27 cellular contexts compared by ENCODE assay signal in the genomic region with DNA sequence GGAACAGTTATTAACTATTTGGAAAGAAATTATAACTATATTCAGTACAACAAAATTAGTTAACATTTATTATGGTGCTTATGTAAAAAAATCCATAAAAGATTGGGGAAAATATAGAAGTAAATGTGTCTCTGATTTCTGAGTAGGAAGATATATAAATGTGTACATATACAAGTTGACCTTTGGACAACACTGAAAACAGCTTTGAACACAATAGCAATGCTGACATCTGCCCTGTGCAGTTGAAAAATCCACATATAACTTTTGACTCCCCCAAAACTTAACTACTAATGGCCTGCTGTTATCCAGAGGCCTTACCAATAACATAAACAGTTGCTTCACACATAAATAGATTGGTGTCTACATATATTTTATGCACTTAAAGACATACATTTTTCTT. TPM values are rescaled to one million over a fixed set of nuclear protein-coding genes. Genes with fewer than 3 reads are reported as not detected.
"Had no signal": no experiment of that assay in that cellular context is flagged by ENCODE, and none has a peak within 500 bp of the region (broad histone marks: within the 10 kb centered on the region; RNA-seq: fewer than 3 reads in every experiment).

No MANE protein-coding gene starts in this region.

- H3K9me3 ChIP-seq: stomach, suprapubic skin, testis, thoracic aorta, thyroid gland, tibial artery, tibial nerve, transverse colon, upper lobe of left lung, upper lobe of right lung, uterus, vagina had no signal

- H3K4me1 ChIP-seq: suprapubic skin, testis, thyroid gland, tibial artery, tibial nerve, transverse colon, upper lobe of right lung, uterus, vagina had no signal

- DNase-seq: stimulated activated CD4-positive, alpha-beta T cell treated with anti-CD3 and anti-CD28 coated beads, Interleukin-2, amount 100 ng/mL, for 48 hours; stimulated activated CD4-positive, alpha-beta T cell treated with anti-CD3 and anti-CD28 coated beads, Interleukin-4, amount 100 ng/mL, for 1 hour; stimulated activated CD4-positive, alpha-beta T cell treated with anti-CD3 and anti-CD28 coated beads, Interleukin-4, amount 100 ng/mL, for 24 hours; stimulated activated CD4-positive, alpha-beta T cell treated with anti-CD3 and anti-CD28 coated beads, Interleukin-4, amount 100 ng/mL, for 4 hours; stimulated activated CD8-positive, alpha-beta memory T cell treated with anti-CD3 and anti-CD28 coated beads, Interleukin-4, amount 100 ng/mL, for 48 hours; stimulated activated naive B cell treated with anti-CD40 and anti-IgM and Interleukin-4, amounts not matched to agents 10 μg/mL and 1 μg/mL and 100 μg/mL, for 72 hours; stimulated activated naive CD4-positive, alpha-beta T cell; stimulated activated naive CD4-positive, alpha-beta T cell treated with Interleukin-2 at 50 U/mL for 16 hours; stimulated activated naive CD8-positive, alpha-beta T cell treated with anti-CD3 and anti-CD28 coated beads, Interleukin-15, amount 100 ng/mL, for 72 hours; stimulated activated naive CD8-positive, alpha-beta T cell treated with anti-CD3 and anti-CD28 coated beads, Interleukin-15, Interleukin-2, amounts not matched to agents 100 U/mL and 50 U/mL, for 24 hours; stomach; substantia nigra; testis; thyroid gland; tibial artery; transverse colon; trophoblast cell; upper lobe of left lung; upper lobe of right lung; uterus had no signal

- ATAC-seq: stimulated activated effector memory CD8-positive, alpha-beta T cell treated with anti-CD3 and anti-CD28 coated beads, Interleukin-12 subunit alpha, Interleukin-12 subunit beta, amount 100 ng/mL, for 72 hours; stimulated activated memory B cell treated with anti-CD40 and anti-IgM and Interleukin-4, amounts not matched to agents 10 μg/mL and 1 μg/mL and 100 μg/mL, for 72 hours; stimulated activated naive B cell treated with anti-CD40 and anti-IgM and Interleukin-4, amounts not matched to agents 10 μg/mL and 1 μg/mL and 100 μg/mL, for 72 hours; stimulated activated naive CD8-positive, alpha-beta T cell treated with anti-CD3 and anti-CD28 coated beads, Interleukin-15, amount 100 ng/mL, for 72 hours; stimulated activated naive CD8-positive, alpha-beta T cell treated with anti-CD3 and anti-CD28 coated beads, Interleukin-15, Interleukin-2, amounts not matched to agents 100 U/mL and 50 U/mL, for 24 hours; upper lobe of right lung had no signal

- H3K36me3 ChIP-seq: uterus had no signal

- H3K4me3 ChIP-seq: stomach, suprapubic skin, testis, thoracic aorta, thyroid gland, tibial artery, tibial nerve, transverse colon, upper lobe of left lung, upper lobe of right lung, uterus, vagina had no signal

- H3K27ac ChIP-seq: stomach, suprapubic skin, testis, thoracic aorta, thyroid gland, tibial artery, tibial nerve, transverse colon, upper lobe of left lung, upper lobe of right lung, uterus, vagina had no signal

- H3K27me3 ChIP-seq: stomach, suprapubic skin, testis, thyroid gland, tibial artery, tibial nerve, transverse colon, upper lobe of left lung, upper lobe of right lung, uterus, vagina had no signal

- FAIRE-seq: urothelium cell line had no signal

RNA-seq across cellular contexts. Expression of a gene that starts 48.7 kb away (rescaled TPM):
- total RNA-seq: suprapubic skin, tibial nerve, vagina had no signal
